Comparison of ENCODE assay signal across 20 cellular contexts in the genomic region with DNA sequence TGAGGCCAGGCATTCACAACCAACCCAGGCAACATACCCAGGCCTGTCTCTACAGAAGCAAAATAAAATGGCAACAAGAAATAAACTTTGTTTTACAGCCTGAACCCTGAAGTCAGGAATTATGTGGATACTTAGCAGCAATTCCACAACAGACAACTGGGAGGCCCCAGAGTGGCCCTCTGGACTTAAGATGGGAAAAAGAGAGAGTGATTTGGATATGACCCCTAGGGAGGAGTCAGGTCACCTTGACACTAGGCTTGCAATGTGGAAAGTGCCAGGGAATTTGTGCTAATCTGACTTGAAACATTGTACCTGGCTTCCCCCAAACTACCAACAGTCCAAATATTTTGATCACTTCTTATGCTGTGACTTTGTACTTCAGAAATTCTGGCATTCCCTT.
DNase-seq lines count a peak whose midpoint lies in the region; ATAC-seq and TF ChIP-seq lines count a peak whose summit lies in the region.
"Had no signal": no experiment of that assay in that cellular context is flagged by ENCODE, and none has a peak within 500 bp of the region (broad histone marks: within the 10 kb centered on the region; RNA-seq: fewer than 3 reads in every experiment).

No MANE protein-coding gene starts in this region.

- no peak overlapping the region for H3K9ac ChIP-seq in endodermal cell (ENCODE audit: extremely low read depth, low read length, poor library complexity, severe bottlenecking)

- H3K9me3 Mint-ChIP-seq in Calu3 (ENCODE audit: low read depth, unreplicated experiment): peaks cover 5% of the 10 kb centered on the region
- H3K9me3 Mint-ChIP-seq in endodermal cell: peaks cover 9% of the 10 kb centered on the region

- ATAC-seq in mucosa of descending colon (peak; percentile 38), left lobe of liver (no peak)
- ATAC-seq: activated CD4-positive, CD25-positive, alpha-beta regulatory T cell treated with anti-CD3 and anti-CD28 coated beads, Interleukin-2, amount 50 U/mL, for 24 hours; right lobe of liver had no signal

- TF ChIP-seq CTCF in Calu3 (IDR thresholded peaks at IDR 0.05; ENCODE audit: unreplicated experiment) (no peak), endodermal cell (conservative IDR thresholded peaks at IDR 0.05) (no peak), mucosa of descending colon (IDR thresholded peaks at IDR 0.05) (no peak)

- intact Hi-C loops in Calu3 (cut with micrococcal nuclease; ENCODE audit: unreplicated experiment): no loop called here
- intact Hi-C loops in mucosa of descending colon (cut with DNase I, micrococcal nuclease): no loop called here

- H3K4me1 Mint-ChIP-seq in Calu3 (ENCODE audit: low read depth, unreplicated experiment) (no peaks in the 10 kb centered on the region), endodermal cell (peaks cover 3% of the 10 kb centered on the region)
- H3K4me1 Mint-ChIP-seq: activated naive CD8-positive, alpha-beta T cell treated with anti-CD3 and anti-CD28 coated beads for 36 hours had no signal

- no peak for DNase-seq in Calu3
- peak; percentile 6 for DNase-seq in HT-29 (ENCODE audit: low spot score)
- no peak for DNase-seq in endodermal cell
- DNase-seq in mucosa of descending colon: no peak
- DNase-seq in NCI-H524 (lab: John Stamatoyannopoulos, UW): no peak
- DNase-seq in AG08395 (ENCODE audit: low spot score): no peak
- DNase-seq in left lobe of liver (ENCODE audit: low spot score): no peak
- no peak for DNase-seq in COR-L47 (lab: John Stamatoyannopoulos, UW)
- DNase-seq: activated CD4-positive, alpha-beta memory T cell treated with anti-CD3 and anti-CD28 coated beads for 36 hours; activated naive CD8-positive, alpha-beta T cell treated with anti-CD3 and anti-CD28 coated beads for 36 hours; CD4-positive, alpha-beta T cell; DND-41; head of caudate nucleus; NCI-H2081; NCI-H446 treated with DMSO at 0.1 percent for 48 hours; posterior cingulate gyrus; right lobe of liver; SJCRH30 had no signal

- H3K27me3 ChIP-seq in endodermal cell (ENCODE audit: control insufficient read depth, insufficient read depth, low read length, poor library complexity, severe bottlenecking): no peaks in the 10 kb centered on the region
- H3K27me3 ChIP-seq: right lobe of liver, SJCRH30, tibial nerve had no signal

- H3K36me3 ChIP-seq in endodermal cell (ENCODE audit: control insufficient read depth, insufficient read depth, low read length) (no peaks in the 10 kb centered on the region), mucosa of descending colon (ENCODE audit: low read depth) (no peaks in the 10 kb centered on the region)
- H3K36me3 ChIP-seq: right lobe of liver, SJCRH30, tibial nerve had no signal

- CTCF ChIA-PET in Calu3 (lab: Charles Lee): no interaction called here

- no TSS peak for BruUV-seq in Calu3 (replicated peaks; lab: Mats Ljungman, UMichigan)

- H3K4me3 Mint-ChIP-seq in Calu3 (ENCODE audit: low read depth, unreplicated experiment) (peak overlapping the region; percentile 76), endodermal cell (peak overlapping the region; percentile 75)
- H3K4me3 Mint-ChIP-seq: activated CD4-positive, alpha-beta memory T cell treated with anti-CD3 and anti-CD28 coated beads for 36 hours; activated naive CD8-positive, alpha-beta T cell treated with anti-CD3 and anti-CD28 coated beads for 36 hours; CD4-positive, alpha-beta T cell had no signal

- H3K27ac ChIP-seq in endodermal cell (ENCODE audit: low read depth, low read length): no peak overlapping the region
- H3K27ac ChIP-seq: right lobe of liver, tibial nerve had no signal

- H3K27ac Mint-ChIP-seq in Calu3 (ENCODE audit: unreplicated experiment): no peak overlapping the region
- H3K27ac Mint-ChIP-seq in endodermal cell: no peak overlapping the region
- H3K27ac Mint-ChIP-seq: activated CD4-positive, alpha-beta memory T cell treated with anti-CD3 and anti-CD28 coated beads for 36 hours; activated naive CD8-positive, alpha-beta T cell treated with anti-CD3 and anti-CD28 coated beads for 36 hours; CD4-positive, alpha-beta T cell had no signal

- no peaks in the 10 kb centered on the region for H3K27me3 Mint-ChIP-seq in Calu3 (ENCODE audit: unreplicated experiment)
- peaks cover 2% of the 10 kb centered on the region for H3K27me3 Mint-ChIP-seq in endodermal cell (ENCODE audit: insufficient read depth)
- H3K27me3 Mint-ChIP-seq: activated CD4-positive, alpha-beta memory T cell treated with anti-CD3 and anti-CD28 coated beads for 36 hours; activated naive CD8-positive, alpha-beta T cell treated with anti-CD3 and anti-CD28 coated beads for 36 hours; CD4-positive, alpha-beta T cell had no signal

- H3K36me3 Mint-ChIP-seq in Calu3 (ENCODE audit: insufficient read depth, unreplicated experiment) (no peaks in the 10 kb centered on the region), endodermal cell (ENCODE audit: low read depth) (peaks cover 13% of the 10 kb centered on the region)
- H3K36me3 Mint-ChIP-seq: activated CD4-positive, alpha-beta memory T cell treated with anti-CD3 and anti-CD28 coated beads for 36 hours; activated naive CD8-positive, alpha-beta T cell treated with anti-CD3 and anti-CD28 coated beads for 36 hours had no signal

- H3K4me1 ChIP-seq in endodermal cell (ENCODE audit: control insufficient read depth, insufficient read depth, low read length) (no peaks in the 10 kb centered on the region), mucosa of descending colon (ENCODE audit: low read depth) (peaks cover 2% of the 10 kb centered on the region)
- H3K4me1 ChIP-seq: right lobe of liver, SJCRH30, tibial nerve had no signal

- peak overlapping the region; percentile 72 for H3K4me3 ChIP-seq in endodermal cell (ENCODE audit: low read length)
- H3K4me3 ChIP-seq in mucosa of descending colon: no peak overlapping the region
- H3K4me3 ChIP-seq: right lobe of liver, tibial nerve had no signal

- H3K9me3 ChIP-seq in endodermal cell (ENCODE audit: control insufficient read depth, low read length): no peaks in the 10 kb centered on the region
- H3K9me3 ChIP-seq in mucosa of descending colon: no peaks in the 10 kb centered on the region
- H3K9me3 ChIP-seq: right lobe of liver, SJCRH30, tibial nerve had no signal
